Comparison of ENCODE assay signal across 14 cellular contexts in genomic region chr2:215712850-215713230, GRCh38.
DNase-seq lines count a peak whose midpoint lies in the region; ATAC-seq and TF ChIP-seq lines count a peak whose summit lies in the region.
"Had no signal": no experiment of that assay in that cellular context is flagged by ENCODE, and none has a peak within 500 bp of the region (broad histone marks: within the 10 kb centered on the region; RNA-seq: fewer than 3 reads in every experiment).

No MANE protein-coding gene starts in this region.

- no peak for TF ChIP-seq CTCF in CD14-positive monocyte (IDR thresholded peaks at IDR 0.05)
- TF ChIP-seq CTCF in fibroblast of villous mesenchyme (IDR thresholded peaks at IDR 0.05; ENCODE audit: insufficient read depth, low read depth, low read length): no peak

- peaks cover 0 to 6% (median 5%) of the 10 kb centered on the region in 3 donors for H3K27me3 Mint-ChIP-seq in CD14-positive monocyte (ENCODE audit: low read depth in 3 of 3)

- peak overlapping the region in 4 of 7 donors; percentile 55 to 86 (median 76) for H3K27ac Mint-ChIP-seq in CD14-positive monocyte
- H3K27ac Mint-ChIP-seq: WTC11 had no signal

- H3K9ac ChIP-seq in SK-N-MC (ENCODE audit: insufficient read length): peak overlapping the region; percentile 39
- no peak overlapping the region for H3K9ac ChIP-seq in rectal smooth muscle tissue (ENCODE audit: low read length)
- H3K9ac ChIP-seq: BLaER1 had no signal

- H3K27ac ChIP-seq in SK-N-MC (peak overlapping the region; percentile 57; the same call in 1 of the 2 replicates), rectal smooth muscle tissue (ENCODE audit: low read depth, low read length) (peak overlapping the region; percentile 18)
- H3K27ac ChIP-seq: BLaER1 had no signal

- no peaks in the 10 kb centered on the region for H3K36me3 Mint-ChIP-seq in CD14-positive monocyte
- H3K36me3 Mint-ChIP-seq: naive thymus-derived CD8-positive, alpha-beta T cell; WTC11 had no signal

- no peak overlapping the region for H3K4me3 Mint-ChIP-seq in CD14-positive monocyte
- H3K4me3 Mint-ChIP-seq: naive thymus-derived CD8-positive, alpha-beta T cell; WTC11 had no signal

- DNase-seq in CD14-positive monocyte (ENCODE audit: low spot score) (no peak), SK-N-MC (ENCODE audit: low read depth, low spot score) (no peak), fibroblast of villous mesenchyme (ENCODE audit: low read depth) (peak; percentile 90), C1 segment of cervical spinal cord (lab: John Stamatoyannopoulos, UW) (no peak)
- DNase-seq in activated effector memory CD4-positive, alpha-beta T cell treated with anti-CD3 and anti-CD28 coated beads, Interleukin-2, amount 50 U/mL, for 16 hours: no peak
- DNase-seq: activated T-cell treated with anti-CD3 and anti-CD28 coated beads for 4 hours; naive thymus-derived CD8-positive, alpha-beta T cell; NCI-H345; SIG-M5 had no signal

- H3K4me3 ChIP-seq in SK-N-MC: peak overlapping the region; percentile 2; the same call in 1 of the 2 replicates
- no peak overlapping the region for H3K4me3 ChIP-seq in fibroblast of villous mesenchyme (ENCODE audit: low read depth, low read length)
- no peak overlapping the region for H3K4me3 ChIP-seq in rectal smooth muscle tissue (ENCODE audit: low read length)
- H3K4me3 ChIP-seq: BLaER1 had no signal

- intact Hi-C loops in CD14-positive monocyte (cut with micrococcal nuclease): loop anchor here in 1 of 2 donors (10.0 kb wide), 1 partner anchor 48 kb away; no protein-coding TSS in a partner anchor

- no peaks in the 10 kb centered on the region for H3K9me3 ChIP-seq in SK-N-MC (ENCODE audit: low read depth, low read length)
- H3K9me3 ChIP-seq: BLaER1 had no signal

- H3K27me3 ChIP-seq in rectal smooth muscle tissue (ENCODE audit: control insufficient read depth, insufficient read depth, low read length): no peaks in the 10 kb centered on the region
- H3K27me3 ChIP-seq: BLaER1 had no signal

- H3K9me3 Mint-ChIP-seq in CD14-positive monocyte: peaks cover 0 to 4% (median 0%) of the 10 kb centered on the region in 7 donors
- H3K9me3 Mint-ChIP-seq: naive thymus-derived CD8-positive, alpha-beta T cell; WTC11 had no signal

- H3K4me1 Mint-ChIP-seq in CD14-positive monocyte: peaks cover 60% of the 10 kb centered on the region

- H3K4me1 ChIP-seq in rectal smooth muscle tissue (ENCODE audit: control insufficient read depth, insufficient read depth, low read length): peaks cover 23% of the 10 kb centered on the region

- ATAC-seq in HG03280 (IDR thresholded peaks at IDR 0.05; ENCODE audit: unreplicated experiment): no peak
- no peak for ATAC-seq in HG03039 (IDR thresholded peaks at IDR 0.05; ENCODE audit: unreplicated experiment)
- ATAC-seq: naive thymus-derived CD8-positive, alpha-beta T cell; WTC11 had no signal

- no peaks in the 10 kb centered on the region for H3K36me3 ChIP-seq in SK-N-MC (ENCODE audit: insufficient read depth, low read length)
- no peaks in the 10 kb centered on the region for H3K36me3 ChIP-seq in rectal smooth muscle tissue (ENCODE audit: control insufficient read depth, insufficient read depth, low read length)
- H3K36me3 ChIP-seq: BLaER1 had no signal
